Comparison of ENCODE assay signal across 26 cellular contexts in the genomic region with DNA sequence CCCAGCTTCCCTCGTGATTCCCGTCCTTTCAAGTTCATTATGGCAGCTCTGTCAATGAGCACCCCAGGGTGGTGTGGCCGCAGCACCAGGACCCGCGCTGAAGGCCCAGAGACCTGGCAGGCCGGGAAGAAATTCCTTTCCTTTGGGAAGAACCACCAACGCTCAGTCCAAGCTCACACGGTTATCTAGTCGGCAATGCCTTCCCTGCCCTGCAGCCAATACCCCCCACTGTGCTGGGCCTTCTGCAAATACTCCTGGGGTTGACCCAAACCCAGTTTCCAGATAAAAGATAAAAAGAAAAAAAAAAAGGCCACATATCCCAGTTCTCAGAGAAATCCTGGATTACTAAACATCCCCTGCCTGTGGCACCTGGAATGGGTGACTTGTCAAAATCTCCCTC. TPM values are rescaled to one million over a fixed set of nuclear protein-coding genes. Genes with fewer than 3 reads are reported as not detected.
DNase-seq lines count a peak whose midpoint lies in the region; ATAC-seq and TF ChIP-seq lines count a peak whose summit lies in the region.
"Had no signal": no experiment of that assay in that cellular context is flagged by ENCODE, and none has a peak within 500 bp of the region (broad histone marks: within the 10 kb centered on the region; RNA-seq: fewer than 3 reads in every experiment).

No MANE protein-coding gene starts in this region.

- TF ChIP-seq EP300 in upper lobe of left lung (IDR thresholded peaks at IDR 0.05), result no peak

- no peaks in the 10 kb centered on the region for H3K9me3 ChIP-seq in heart right ventricle
- H3K9me3 ChIP-seq in endodermal cell (ENCODE audit: control insufficient read depth, low read length), result peaks cover 7% of the 10 kb centered on the region
- no peaks in the 10 kb centered on the region for H3K9me3 ChIP-seq in osteoblast (ENCODE audit: low read depth, low read length)
- H3K9me3 ChIP-seq in upper lobe of left lung, result no peaks in the 10 kb centered on the region
- H3K9me3 ChIP-seq: A549, adrenal gland, right lobe of liver had no signal

- DNase-seq in heart right ventricle (no peak), Right ventricle myocardium superior (no peak), endodermal cell (peak; percentile 73), osteoblast (ENCODE audit: insufficient read length, low spot score, missing footprints) (peak; percentile 31), upper lobe of left lung (no peak), NCI-H2029 (lab: John Stamatoyannopoulos, UW) (no peak), foreskin keratinocyte (no peak)
- no peak for DNase-seq in stimulated activated naive CD4-positive, alpha-beta T cell (lab: John Stamatoyannopoulos, UW)
- DNase-seq: activated CD4-positive, alpha-beta T cell treated with anti-CD3 and anti-CD28 coated beads, Interleukin-2, amount 10 ng/mL, durations not matched to agents 24 days and 14 days; activated naive CD4-positive, alpha-beta T cell treated with Interleukin-2 at 50 U/mL for 16 hours; activated T-cell treated with anti-CD3 and anti-CD28 coated beads, Interleukin-2, amount 50 U/mL, for 72 hours; adrenal gland; brain microvascular endothelial cell; CD8-positive, alpha-beta memory T cell; DMS153; GDM1; NCI-H1694 treated with DMSO at 0.1 percent for 48 hours; NCI-H69; right lobe of liver; T-helper 9 cell; WERI-Rb-1 had no signal

- no peak overlapping the region for H3K4me3 Mint-ChIP-seq in endodermal cell
- H3K4me3 Mint-ChIP-seq: activated CD4-positive, alpha-beta T cell treated with anti-CD3 and anti-CD28 coated beads, Interleukin-2, amount 10 ng/mL, durations not matched to agents 24 days and 14 days; activated T-cell treated with anti-CD3 and anti-CD28 coated beads, Interleukin-2, amount 50 U/mL, for 72 hours; B cell; CD8-positive, alpha-beta memory T cell; natural killer cell treated with Interleukin-12 subunit alpha and Interleukin-12 subunit beta and Interleukin-15 and Interleukin-18, amount 100 ng/mL, for 72 hours had no signal

- H3K4me3 ChIP-seq in heart right ventricle (no peak overlapping the region), endodermal cell (ENCODE audit: low read length) (no peak overlapping the region), osteoblast (ENCODE audit: insufficient read depth, low read length) (no peak overlapping the region), upper lobe of left lung (no peak overlapping the region)
- H3K4me3 ChIP-seq: A549, adrenal gland, coronary artery, right lobe of liver had no signal

- peaks cover 49% of the 10 kb centered on the region for H4K20me1 ChIP-seq in osteoblast (ENCODE audit: insufficient read depth, low read length)

- H3K79me2 ChIP-seq in osteoblast (ENCODE audit: insufficient read depth, low read length), result peaks cover 65% of the 10 kb centered on the region

- ATAC-seq in heart right ventricle, result peak in 3 of 8 donors; percentile 3 to 8 (median 7)
- no peak for ATAC-seq in Right ventricle myocardium superior (ENCODE audit: poor library complexity)
- no peak for ATAC-seq in upper lobe of left lung (ENCODE audit: low FRiP score in 2 of 2)
- no peak for ATAC-seq in foreskin keratinocyte
- ATAC-seq: A549; activated T-cell treated with anti-CD3 and anti-CD28 coated beads, Interleukin-2, amount 50 U/mL, for 72 hours; natural killer cell treated with Interleukin-12 subunit alpha and Interleukin-12 subunit beta and Interleukin-15 and Interleukin-18, amount 100 ng/mL, for 72 hours had no signal

- H3K36me3 Mint-ChIP-seq in endodermal cell (ENCODE audit: low read depth), result peaks cover 7% of the 10 kb centered on the region
- H3K36me3 Mint-ChIP-seq: CD8-positive, alpha-beta memory T cell; natural killer cell treated with Interleukin-12 subunit alpha and Interleukin-12 subunit beta and Interleukin-15 and Interleukin-18, amount 100 ng/mL, for 72 hours had no signal

- intact Hi-C loops in heart right ventricle (cut with DNase I), result no loop called here
- intact Hi-C loops in Right ventricle myocardium superior (cut with DNase I), result no loop called here

- H3K27ac Mint-ChIP-seq in endodermal cell, result peak overlapping the region; percentile 52
- H3K27ac Mint-ChIP-seq: activated CD4-positive, alpha-beta T cell treated with anti-CD3 and anti-CD28 coated beads, Interleukin-2, amount 10 ng/mL, durations not matched to agents 24 days and 14 days; activated T-cell treated with anti-CD3 and anti-CD28 coated beads, Interleukin-2, amount 50 U/mL, for 72 hours; B cell; CD8-positive, alpha-beta memory T cell; natural killer cell treated with Interleukin-12 subunit alpha and Interleukin-12 subunit beta and Interleukin-15 and Interleukin-18, amount 100 ng/mL, for 72 hours had no signal

- H3K27me3 ChIP-seq in heart right ventricle (no peaks in the 10 kb centered on the region), endodermal cell (ENCODE audit: control insufficient read depth, insufficient read depth, low read length, poor library complexity, severe bottlenecking) (no peaks in the 10 kb centered on the region), osteoblast (ENCODE audit: insufficient read depth, low read length) (no peaks in the 10 kb centered on the region), upper lobe of left lung (no peaks in the 10 kb centered on the region), foreskin keratinocyte (no peaks in the 10 kb centered on the region)
- H3K27me3 ChIP-seq: adrenal gland, brain microvascular endothelial cell, right lobe of liver had no signal

- TF ChIP-seq POLR2A in upper lobe of left lung (IDR thresholded peaks at IDR 0.05), result no peak

- H3K4me2 ChIP-seq in osteoblast (ENCODE audit: insufficient read depth, low read length), result no peak overlapping the region
- H3K4me2 ChIP-seq: A549 had no signal

- no peak for TF ChIP-seq CTCF in heart right ventricle (IDR thresholded peaks at IDR 0.05)
- no peak for TF ChIP-seq CTCF in endodermal cell (conservative IDR thresholded peaks at IDR 0.05)
- TF ChIP-seq CTCF in osteoblast (IDR thresholded peaks at IDR 0.05; ENCODE audit: extremely low read depth, low read depth, low read length), result no peak
- no peak for TF ChIP-seq CTCF in upper lobe of left lung (IDR thresholded peaks at IDR 0.05)
- TF ChIP-seq CTCF in foreskin keratinocyte (conservative IDR thresholded peaks at IDR 0.05), result no peak

- H3K9ac ChIP-seq in endodermal cell (ENCODE audit: extremely low read depth, low read length, poor library complexity, severe bottlenecking), result no peak overlapping the region
- H3K9ac ChIP-seq: parathyroid adenoma had no signal

- peaks cover 32% of the 10 kb centered on the region for H3K4me1 Mint-ChIP-seq in endodermal cell
- H3K4me1 Mint-ChIP-seq: activated CD4-positive, alpha-beta T cell treated with anti-CD3 and anti-CD28 coated beads, Interleukin-2, amount 10 ng/mL, durations not matched to agents 24 days and 14 days; B cell had no signal

- peak overlapping the region; percentile 15 to 77 (median 65) for H3K27ac ChIP-seq in heart right ventricle
- H3K27ac ChIP-seq in endodermal cell (ENCODE audit: low read depth, low read length), result peak overlapping the region; percentile 32
- no peak overlapping the region for H3K27ac ChIP-seq in osteoblast (ENCODE audit: low read depth, low read length)
- peak overlapping the region; percentile 51 to 85 (median 62) for H3K27ac ChIP-seq in upper lobe of left lung
- no peak overlapping the region for H3K27ac ChIP-seq in foreskin keratinocyte
- H3K27ac ChIP-seq: A549, adrenal gland, brain microvascular endothelial cell, parathyroid adenoma, right lobe of liver had no signal

- 72 to 81% methylated on average over 9 of the region's 9 CpGs for WGBS in heart right ventricle, 2 donors
- WGBS in endodermal cell (ENCODE audit: insufficient coverage in 1 of 2, insufficient read length in 1 of 2), 2 experiments, result 78 to 87% methylated on average over 5 to 9 of the region's 9 CpGs
- WGBS in upper lobe of left lung, 2 donors, result 64 to 82% methylated on average over 9 of the region's 9 CpGs

- no peaks in the 10 kb centered on the region for H3K27me3 Mint-ChIP-seq in endodermal cell (ENCODE audit: insufficient read depth)
- H3K27me3 Mint-ChIP-seq: activated CD4-positive, alpha-beta T cell treated with anti-CD3 and anti-CD28 coated beads, Interleukin-2, amount 10 ng/mL, durations not matched to agents 24 days and 14 days; B cell had no signal

- peaks cover 9% of the 10 kb centered on the region for H3K9me3 Mint-ChIP-seq in endodermal cell
- H3K9me3 Mint-ChIP-seq: activated CD4-positive, alpha-beta T cell treated with anti-CD3 and anti-CD28 coated beads, Interleukin-2, amount 10 ng/mL, durations not matched to agents 24 days and 14 days; activated T-cell treated with anti-CD3 and anti-CD28 coated beads, Interleukin-2, amount 50 U/mL, for 72 hours; CD8-positive, alpha-beta memory T cell; natural killer cell treated with Interleukin-12 subunit alpha and Interleukin-12 subunit beta and Interleukin-15 and Interleukin-18, amount 100 ng/mL, for 72 hours had no signal

- H3K36me3 ChIP-seq in heart right ventricle (peaks cover 0 to 75% (median 31%) of the 10 kb centered on the region in 9 donors), endodermal cell (ENCODE audit: control insufficient read depth, insufficient read depth, low read length) (no peaks in the 10 kb centered on the region), osteoblast (ENCODE audit: insufficient read depth, low read length) (peaks cover 64% of the 10 kb centered on the region), upper lobe of left lung (peaks cover 8 to 59% (median 41%) of the 10 kb centered on the region in 4 donors)

- H3K4me1 ChIP-seq in heart right ventricle (peaks cover 10 to 62% (median 47%) of the 10 kb centered on the region in 9 donors), endodermal cell (ENCODE audit: control insufficient read depth, insufficient read depth, low read length) (peaks cover 3% of the 10 kb centered on the region), osteoblast (ENCODE audit: insufficient read depth, low read length) (peaks cover 32% of the 10 kb centered on the region), upper lobe of left lung (peaks cover 0 to 19% (median 10%) of the 10 kb centered on the region in 4 donors), foreskin keratinocyte (no peaks in the 10 kb centered on the region)
- H3K4me1 ChIP-seq: A549, adrenal gland, right lobe of liver had no signal

- H2AFZ ChIP-seq in osteoblast (ENCODE audit: low read length), result no peak overlapping the region
- H2AFZ ChIP-seq: parathyroid adenoma had no signal

RNA-seq across cellular contexts. Expression of gene PXDC1, which starts 28.7 kb away (rescaled TPM):
- 10 to 100 TPM; 11.3 to 39.5 (median 21.7) TPM for total RNA-seq in heart right ventricle
- polyA plus RNA-seq in heart right ventricle, result 10 to 100 TPM; 17.5 to 69.9 TPM
- total RNA-seq in Right ventricle myocardium superior, result 24.3 TPM
- total RNA-seq in endodermal cell, result 1 to 10 TPM; 3.3 to 4.6 TPM
- 8.0 TPM for polyA plus RNA-seq in endodermal cell (2013, experiment 1 of 2)
- 9.8 TPM for polyA plus RNA-seq in endodermal cell (2013, experiment 2 of 2)
- total RNA-seq in osteoblast, result 144 and 161 TPM in 2 replicates
- total RNA-seq in upper lobe of left lung, result 100 to 1,000 TPM in 3 of 6 donors, 10 to 100 TPM in 3; 51.6 to 118 (median 95.3) TPM
- 33.0 and 40.0 TPM in 2 replicates for total RNA-seq in foreskin keratinocyte
- 29.4 and 34.9 TPM in 2 replicates for polyA plus RNA-seq in foreskin keratinocyte
- polyA plus RNA-seq: CD8-positive, alpha-beta memory T cell had no signal

Comparison
In these comparisons a context has a peak if more than half of its experiments do, and no peak if none do; other contexts are left out.
1. DNase-seq: peak in endodermal cell (single experiment) and osteoblast (single experiment); none in heart right ventricle (0 of 2), Right ventricle myocardium superior (single experiment), upper lobe of left lung (0 of 2), NCI-H2029 (single experiment), stimulated activated naive CD4-positive, alpha-beta T cell (0 of 6) and foreskin keratinocyte (0 of 2).
2. H3K27ac ChIP-seq: peak in heart right ventricle (10 of 10), endodermal cell (single experiment) and upper lobe of left lung (4 of 4); none in osteoblast (single experiment) and foreskin keratinocyte (single experiment).